16 cellular contexts compared by ENCODE assay signal in genomic region chr4:17702666-17703065, GRCh38.
"Had no signal": no experiment of that assay in that cellular context is flagged by ENCODE, and none has a peak within 500 bp of the region (broad histone marks: within the 10 kb centered on the region; RNA-seq: fewer than 3 reads in every experiment).

No MANE protein-coding gene starts in this region.

- H3K36me3 Mint-ChIP-seq: activated naive CD8-positive, alpha-beta T cell treated with anti-CD3 and anti-CD28 coated beads for 36 hours had no signal

- H3K27me3 Mint-ChIP-seq: activated naive CD8-positive, alpha-beta T cell treated with anti-CD3 and anti-CD28 coated beads for 36 hours had no signal

- H3K4me3 Mint-ChIP-seq: activated CD4-positive, alpha-beta T cell treated with anti-CD3 and anti-CD28 coated beads, Interleukin-2, amount 10 ng/mL, durations not matched to agents 24 days and 14 days; activated naive CD8-positive, alpha-beta T cell treated with anti-CD3 and anti-CD28 coated beads for 36 hours; activated T-helper 1 cell treated with anti-CD3 and anti-CD28 coated beads, Interleukin-12 subunit alpha, Interleukin-12 subunit beta, Interleukin-2, Interleukin-4 antibody, amounts not matched to agents 30 ng/mL and 10 ng/mL and 1 ng/mL, durations not matched to agents 14 hours and 24 hours and 36 hours; neural crest cell; T-helper 2 cell treated with Interferon-gamma antibody and Interleukin-4, amounts not matched to agents 5 μg/mL and 100 μg/mL, for 36 hours had no signal

- DNase-seq: activated CD4-positive, alpha-beta T cell treated with anti-CD3 and anti-CD28 coated beads, Interleukin-2, amount 10 ng/mL, durations not matched to agents 24 days and 14 days; activated CD4-positive, CD25-positive, alpha-beta regulatory T cell; activated naive CD8-positive, alpha-beta T cell treated with anti-CD3 and anti-CD28 coated beads for 36 hours; amygdala; body of pancreas; central memory CD4-positive, alpha-beta T cell; effector memory CD4-positive, alpha-beta T cell; foreskin keratinocyte; glutamatergic neuron; left cardiac atrium; midbrain; ovary had no signal

- H3K27ac Mint-ChIP-seq: activated CD4-positive, alpha-beta T cell treated with anti-CD3 and anti-CD28 coated beads, Interleukin-2, amount 10 ng/mL, durations not matched to agents 24 days and 14 days; activated naive CD8-positive, alpha-beta T cell treated with anti-CD3 and anti-CD28 coated beads for 36 hours; activated T-helper 1 cell treated with anti-CD3 and anti-CD28 coated beads, Interleukin-12 subunit alpha, Interleukin-12 subunit beta, Interleukin-2, Interleukin-4 antibody, amounts not matched to agents 30 ng/mL and 10 ng/mL and 1 ng/mL, durations not matched to agents 14 hours and 24 hours and 36 hours; T-helper 2 cell treated with Interferon-gamma antibody and Interleukin-4, amounts not matched to agents 5 μg/mL and 100 μg/mL, for 36 hours had no signal

- H3K9me3 Mint-ChIP-seq: activated CD4-positive, alpha-beta T cell treated with anti-CD3 and anti-CD28 coated beads, Interleukin-2, amount 10 ng/mL, durations not matched to agents 24 days and 14 days; activated T-helper 1 cell treated with anti-CD3 and anti-CD28 coated beads, Interleukin-12 subunit alpha, Interleukin-12 subunit beta, Interleukin-2, Interleukin-4 antibody, amounts not matched to agents 30 ng/mL and 10 ng/mL and 1 ng/mL, durations not matched to agents 14 hours and 24 hours and 36 hours; neural crest cell had no signal

- H3K4me1 Mint-ChIP-seq: activated CD4-positive, alpha-beta T cell treated with anti-CD3 and anti-CD28 coated beads, Interleukin-2, amount 10 ng/mL, durations not matched to agents 24 days and 14 days; activated naive CD8-positive, alpha-beta T cell treated with anti-CD3 and anti-CD28 coated beads for 36 hours had no signal

- ATAC-seq: body of pancreas, foreskin keratinocyte, left cardiac atrium, sciatic nerve had no signal
